Comparison of ENCODE assay signal across 9 cellular contexts in the genomic region with DNA sequence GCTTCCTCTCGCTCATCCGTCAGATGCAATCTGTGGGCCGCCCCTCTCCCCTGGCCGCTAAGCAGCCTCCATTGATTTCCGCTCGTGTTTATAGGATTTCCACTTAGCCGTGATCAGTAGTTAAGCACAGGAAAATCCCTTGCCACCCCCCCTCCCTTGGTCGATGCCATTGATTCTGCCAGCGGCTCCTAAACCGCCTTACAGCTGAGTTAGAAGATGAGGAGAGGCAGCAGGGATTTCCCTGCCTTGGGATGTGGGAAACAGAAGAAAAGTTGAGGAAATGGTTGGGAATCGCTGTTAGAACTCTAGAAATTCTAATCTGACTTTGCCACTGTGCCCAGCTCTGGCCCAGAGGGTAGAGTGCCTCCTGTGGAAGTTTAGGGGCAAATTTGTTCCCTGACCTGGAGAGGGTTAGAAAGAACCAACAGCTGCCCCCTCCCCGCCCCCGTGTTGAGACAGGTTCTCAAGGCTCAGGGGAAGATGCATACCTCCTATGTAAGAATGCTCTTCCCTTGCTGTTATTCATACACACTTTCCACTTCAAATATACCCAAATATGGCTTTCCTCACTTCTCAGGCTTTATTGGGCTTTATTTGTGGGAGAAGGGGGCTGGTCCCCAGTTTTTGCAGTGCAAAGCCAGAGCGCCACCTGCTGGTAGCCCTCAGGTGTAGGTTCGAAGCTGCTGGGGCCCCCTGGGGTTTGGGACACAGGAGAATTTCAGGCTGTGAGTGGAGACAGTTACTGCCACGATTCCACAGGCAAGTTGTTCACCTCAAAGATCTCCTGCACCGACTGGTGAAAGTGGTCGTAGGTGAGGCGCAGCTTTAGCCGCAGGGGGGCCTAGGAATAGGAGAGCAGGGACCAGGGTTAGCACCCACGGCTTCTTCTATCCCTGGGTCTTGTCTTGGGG. TPM values are rescaled to one million over a fixed set of nuclear protein-coding genes. Genes with fewer than 3 reads are reported as not detected.
DNase-seq lines count a peak whose midpoint lies in the region; ATAC-seq and TF ChIP-seq lines count a peak whose summit lies in the region.
"Had no signal": no experiment of that assay in that cellular context is flagged by ENCODE, and none has a peak within 500 bp of the region (broad histone marks: within the 10 kb centered on the region; RNA-seq: fewer than 3 reads in every experiment).

No MANE protein-coding gene starts in this region.

- no peak overlapping the region for H3K4me3 ChIP-seq in cardiac muscle cell
- no peak overlapping the region for H3K4me3 ChIP-seq in fibroblast of villous mesenchyme (ENCODE audit: low read depth, low read length)
- no peak overlapping the region for H3K4me3 ChIP-seq in retinal pigment epithelial cell (ENCODE audit: low read length)

- DNase-seq in cardiac muscle cell (ENCODE audit: low read depth in 1 of 2, low spot score in 1 of 2) (peak; percentile 69 to 74), cardiac septum (ENCODE audit: low spot score) (no peak), NCI-H82 treated with DMSO at 0.1 percent for 48 hours (lab: John Stamatoyannopoulos, UW; ENCODE audit: unreplicated experiment) (peak; percentile 33), fibroblast of villous mesenchyme (ENCODE audit: low read depth) (peak; percentile 49), retinal pigment epithelial cell (ENCODE audit: low read depth) (no peak)
- peak; percentile 74 to 79 for DNase-seq in activated T-cell treated with anti-CD3 and anti-CD28 coated beads, Interleukin-2, amount 50 U/mL, for 48 hours

- TF ChIP-seq CTCF in cardiac muscle cell (IDR thresholded peaks at IDR 0.05; ENCODE audit: low read depth, low read length) (peak; percentile 99), fibroblast of villous mesenchyme (IDR thresholded peaks at IDR 0.05; ENCODE audit: insufficient read depth, low read depth, low read length) (peak; percentile 93), retinal pigment epithelial cell (conservative IDR thresholded peaks at IDR 0.05; ENCODE audit: low read depth, low read length) (peak; percentile 95)

- ATAC-seq in HG03175 (IDR thresholded peaks at IDR 0.05; ENCODE audit: unreplicated experiment) (no peak), GM21390 (IDR thresholded peaks at IDR 0.05; ENCODE audit: unreplicated experiment) (no peak)

- H3K4me1 ChIP-seq in cardiac muscle cell (ENCODE audit: low read depth), result peaks cover 10% of the 10 kb centered on the region

- peaks cover 12% of the 10 kb centered on the region for H3K36me3 ChIP-seq in cardiac muscle cell

- H3K27ac ChIP-seq in cardiac muscle cell, result no peak overlapping the region

- intact Hi-C loops in cardiac septum (cut with DNase I), result loop anchor here (5.0 to 10.0 kb wide), 2 partner anchors 257 to 464 kb away; partner anchors contain the start of genes ACIN1, C14orf119 and PPP1R3E

- H3K9me3 ChIP-seq in cardiac muscle cell (ENCODE audit: low read depth), result no peaks in the 10 kb centered on the region

- H3K27me3 ChIP-seq in cardiac muscle cell, result no peaks in the 10 kb centered on the region

RNA-seq across cellular contexts. Expression of gene THTPA, which starts 3.2 kb away (rescaled TPM):
- total RNA-seq in cardiac muscle cell, result 47.6 and 58.6 TPM in 2 replicates
- polyA plus RNA-seq in cardiac muscle cell, result 31.3 and 45.2 TPM in 2 replicates
- 17.5 TPM for total RNA-seq in cardiac septum
- 15.5 and 18.0 TPM in 2 replicates for total RNA-seq in fibroblast of villous mesenchyme

RNA-seq across cellular contexts. Expression of gene ZFHX2, which starts 7.7 kb away (rescaled TPM):
- 3.9 and 4.2 TPM in 2 replicates for total RNA-seq in cardiac muscle cell
- polyA plus RNA-seq in cardiac muscle cell, result 5.6 TPM in 2 replicates
- 1.3 TPM for total RNA-seq in cardiac septum
- total RNA-seq in fibroblast of villous mesenchyme, result under 0.01 TPM in 2 replicates

RNA-seq across cellular contexts. Expression of gene AP1G2, which starts 8.3 kb away (rescaled TPM):
- total RNA-seq in cardiac muscle cell, result 61.2 and 123 TPM in 2 replicates
- polyA plus RNA-seq in cardiac muscle cell, result 141 and 168 TPM in 2 replicates
- total RNA-seq in cardiac septum, result 12.8 TPM
- 18.1 and 20.0 TPM in 2 replicates for total RNA-seq in fibroblast of villous mesenchyme

RNA-seq across cellular contexts. Expression of gene JPH4, which starts 19.3 kb away (rescaled TPM):
- total RNA-seq in cardiac muscle cell (0.39 and 0.63 TPM in 2 replicates), cardiac septum (0.19 TPM), fibroblast of villous mesenchyme (not detected in 2 replicates)
- 0.53 and 1.4 TPM in 2 replicates for polyA plus RNA-seq in cardiac muscle cell
- total RNA-seq: mononuclear cell had no signal

Comparison
In these comparisons a context has a peak if more than half of its experiments do, and no peak if none do; other contexts are left out.
1. DNase-seq: peak in cardiac muscle cell (2 of 2), NCI-H82 treated with DMSO at 0.1 percent for 48 hours (single experiment), activated T-cell treated with anti-CD3 and anti-CD28 coated beads, Interleukin-2, amount 50 U/mL, for 48 hours (2 of 2) and fibroblast of villous mesenchyme (single experiment); none in cardiac septum (single experiment) and retinal pigment epithelial cell (single experiment).
2. Peak in every context shown above with its lines, with median percentiles within 50 percentile points of each other: CTCF ChIP-seq.